In the genomic region with DNA sequence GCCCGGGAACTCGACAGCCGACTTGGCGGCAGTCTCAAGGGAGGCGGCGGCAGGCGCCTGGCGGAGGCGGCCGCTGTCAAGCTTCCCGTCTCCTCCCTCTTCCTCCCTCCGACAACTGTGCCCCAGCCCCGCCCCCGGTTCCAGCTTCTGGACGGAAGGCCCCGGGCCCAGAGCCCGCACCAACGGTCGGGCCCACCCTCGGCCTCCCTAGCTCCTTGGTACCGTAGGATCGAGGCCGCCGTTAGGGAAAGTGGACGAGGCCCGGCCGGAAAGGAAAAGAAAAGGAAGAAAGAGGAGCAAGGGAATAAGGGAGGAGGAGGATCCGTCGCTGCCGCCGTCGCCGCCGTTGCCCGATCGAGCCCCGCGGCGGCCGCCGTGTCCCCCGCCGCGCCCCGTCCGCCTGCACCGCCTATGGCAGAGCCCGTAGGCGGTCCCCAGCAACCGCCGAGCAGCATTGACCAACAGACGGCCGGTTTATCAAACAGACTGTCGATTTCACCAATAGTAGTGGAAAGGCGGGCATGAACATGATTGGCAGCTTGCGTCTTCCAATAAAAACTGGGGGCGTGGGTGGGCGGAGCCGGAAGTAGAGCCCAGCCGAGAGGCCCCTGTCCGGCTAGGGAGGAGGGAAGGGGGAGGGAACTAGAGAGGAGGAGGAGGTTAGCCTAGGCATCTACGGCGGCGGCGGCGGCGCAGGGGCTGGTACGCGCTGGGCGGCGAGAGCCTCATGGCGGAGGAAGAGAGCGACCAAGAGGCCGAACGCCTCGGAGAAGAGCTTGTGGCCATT, we compare ENCODE assay signal across 1 cellular context.
TF ChIP-seq lines count a peak whose summit lies in the region.

A gene with protein sequence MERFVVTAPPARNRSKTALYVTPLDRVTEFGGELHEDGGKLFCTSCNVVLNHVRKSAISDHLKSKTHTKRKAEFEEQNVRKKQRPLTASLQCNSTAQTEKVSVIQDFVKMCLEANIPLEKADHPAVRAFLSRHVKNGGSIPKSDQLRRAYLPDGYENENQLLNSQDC (minus strand): TSS at position 413 of the 787 bp plus-strand sequence. CDS start 3,029 bp downstream, outside the sequence.
A gene (plus strand): TSS at position 663 of the 787 bp plus-strand sequence. CDS start 65 bp downstream, at position 728.

TF ChIP-seq in HEK293, 187 proteins besides CTCF, POLR2A, EP300 and RAD21 (continued from another document and continues in another):
- TF ChIP-seq ZNF529 (tag by site-specific recombination; IDR thresholded peaks at IDR 0.05; ENCODE audit: insufficient replicate concordance) (no peak), ZNF266 (tag by site-specific recombination; IDR thresholded peaks at IDR 0.05; ENCODE audit: low read depth) (no peak), ZNF335 (tag by site-specific recombination; conservative IDR thresholded peaks at IDR 0.05) (peak; percentile 62), ZNF777 (tag by site-specific recombination; IDR thresholded peaks at IDR 0.05; ENCODE audit: borderline replicate concordance) (no peak), ZNF664 (tag by site-specific recombination; IDR thresholded peaks at IDR 0.05) (no peak), ZNF654 (tag by site-specific recombination; IDR thresholded peaks at IDR 0.05; ENCODE audit: low read depth) (no peak), ZNF585B (tag by site-specific recombination; IDR thresholded peaks at IDR 0.05) (no peak), ZNF169 (tag by site-specific recombination; IDR thresholded peaks at IDR 0.05) (no peak), ZNF473 (tag by site-specific recombination; IDR thresholded peaks at IDR 0.05) (no peak), ZNF354C (tag by site-specific recombination; IDR thresholded peaks at IDR 0.05; ENCODE audit: borderline replicate concordance, low read depth) (no peak), GFI1B (tag by site-specific recombination; IDR thresholded peaks at IDR 0.05) (no peak), SALL2 (tag by site-specific recombination; IDR thresholded peaks at IDR 0.05; ENCODE audit: borderline replicate concordance) (no peak), GLIS1 (tag by site-specific recombination; IDR thresholded peaks at IDR 0.05) (no peak; the same call in 1 of the 2 replicates), ZIC2 (tag by site-specific recombination; IDR thresholded peaks at IDR 0.05) (no peak; the same call in 1 of the 2 replicates), ZNF292 (tag by site-specific recombination; IDR thresholded peaks at IDR 0.05; ENCODE audit: borderline replicate concordance, low read depth) (no peak), PRDM1 (tag by site-specific recombination; IDR thresholded peaks at IDR 0.05) (no peak), ZSCAN30 (tag by site-specific recombination; IDR thresholded peaks at IDR 0.05) (peak; percentile 75; the same call in 1 of the 2 replicates), ZBTB48 (tag by site-specific recombination; IDR thresholded peaks at IDR 0.05) (no peak), ZNF747 (tag by site-specific recombination; IDR thresholded peaks at IDR 0.05) (no peak), ZNF791 (tag by site-specific recombination; IDR thresholded peaks at IDR 0.05) (no peak), BCL11A (tag by site-specific recombination; IDR thresholded peaks at IDR 0.05; ENCODE audit: low read depth) (no peak), SP3 (tag by site-specific recombination; IDR thresholded peaks at IDR 0.05) (peak; percentile 98), MZF1 (tag by site-specific recombination; IDR thresholded peaks at IDR 0.05; ENCODE audit: borderline replicate concordance) (no peak), ZSCAN23 (tag by site-specific recombination; IDR thresholded peaks at IDR 0.05) (no peak), ZNF549 (tag by site-specific recombination; IDR thresholded peaks at IDR 0.05) (no peak)
- TF ChIP-seq, protein P1, sequence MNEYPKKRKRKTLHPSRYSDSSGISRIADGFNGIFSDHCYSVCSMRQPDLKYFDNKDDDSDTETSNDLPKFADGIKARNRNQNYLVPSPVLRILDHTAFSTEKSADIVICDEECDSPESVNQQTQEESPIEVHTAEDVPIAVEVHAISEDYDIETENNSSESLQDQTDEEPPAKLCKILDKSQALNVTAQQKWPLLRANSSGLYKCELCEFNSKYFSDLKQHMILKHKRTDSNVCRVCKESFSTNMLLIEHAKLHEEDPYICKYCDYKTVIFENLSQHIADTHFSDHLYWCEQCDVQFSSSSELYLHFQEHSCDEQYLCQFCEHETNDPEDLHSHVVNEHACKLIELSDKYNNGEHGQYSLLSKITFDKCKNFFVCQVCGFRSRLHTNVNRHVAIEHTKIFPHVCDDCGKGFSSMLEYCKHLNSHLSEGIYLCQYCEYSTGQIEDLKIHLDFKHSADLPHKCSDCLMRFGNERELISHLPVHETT (tag by site-specific recombination; IDR thresholded peaks at IDR 0.05), result no peak
- TF ChIP-seq, protein P2, sequence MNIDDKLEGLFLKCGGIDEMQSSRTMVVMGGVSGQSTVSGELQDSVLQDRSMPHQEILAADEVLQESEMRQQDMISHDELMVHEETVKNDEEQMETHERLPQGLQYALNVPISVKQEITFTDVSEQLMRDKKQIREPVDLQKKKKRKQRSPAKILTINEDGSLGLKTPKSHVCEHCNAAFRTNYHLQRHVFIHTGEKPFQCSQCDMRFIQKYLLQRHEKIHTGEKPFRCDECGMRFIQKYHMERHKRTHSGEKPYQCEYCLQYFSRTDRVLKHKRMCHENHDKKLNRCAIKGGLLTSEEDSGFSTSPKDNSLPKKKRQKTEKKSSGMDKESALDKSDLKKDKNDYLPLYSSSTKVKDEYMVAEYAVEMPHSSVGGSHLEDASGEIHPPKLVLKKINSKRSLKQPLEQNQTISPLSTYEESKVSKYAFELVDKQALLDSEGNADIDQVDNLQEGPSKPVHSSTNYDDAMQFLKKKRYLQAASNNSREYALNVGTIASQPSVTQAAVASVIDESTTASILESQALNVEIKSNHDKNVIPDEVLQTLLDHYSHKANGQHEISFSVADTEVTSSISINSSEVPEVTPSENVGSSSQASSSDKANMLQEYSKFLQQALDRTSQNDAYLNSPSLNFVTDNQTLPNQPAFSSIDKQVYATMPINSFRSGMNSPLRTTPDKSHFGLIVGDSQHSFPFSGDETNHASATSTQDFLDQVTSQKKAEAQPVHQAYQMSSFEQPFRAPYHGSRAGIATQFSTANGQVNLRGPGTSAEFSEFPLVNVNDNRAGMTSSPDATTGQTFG (tag by site-specific recombination; IDR thresholded peaks at IDR 0.05; ENCODE audit: borderline replicate concordance), result no peak
- TF ChIP-seq, protein P3, sequence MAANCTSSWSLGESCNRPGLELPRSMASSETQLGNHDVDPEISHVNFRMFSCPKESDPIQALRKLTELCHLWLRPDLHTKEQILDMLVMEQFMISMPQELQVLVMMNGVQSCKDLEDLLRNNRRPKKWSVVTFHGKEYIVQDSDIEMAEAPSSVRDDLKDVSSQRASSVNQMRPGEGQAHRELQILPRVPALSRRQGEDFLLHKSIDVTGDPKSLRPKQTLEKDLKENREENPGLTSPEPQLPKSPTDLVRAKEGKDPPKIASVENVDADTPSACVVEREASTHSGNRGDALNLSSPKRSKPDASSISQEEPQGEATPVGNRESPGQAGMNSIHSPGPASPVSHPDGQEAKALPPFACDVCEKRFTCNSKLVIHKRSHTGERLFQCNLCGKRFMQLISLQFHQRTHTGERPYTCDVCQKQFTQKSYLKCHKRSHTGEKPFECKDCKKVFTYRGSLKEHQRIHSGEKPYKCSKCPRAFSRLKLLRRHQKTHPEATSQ (tag by site-specific recombination; IDR thresholded peaks at IDR 0.05), result peak; percentile 83; the same call in 1 of the 2 replicates
- TF ChIP-seq, protein P4, sequence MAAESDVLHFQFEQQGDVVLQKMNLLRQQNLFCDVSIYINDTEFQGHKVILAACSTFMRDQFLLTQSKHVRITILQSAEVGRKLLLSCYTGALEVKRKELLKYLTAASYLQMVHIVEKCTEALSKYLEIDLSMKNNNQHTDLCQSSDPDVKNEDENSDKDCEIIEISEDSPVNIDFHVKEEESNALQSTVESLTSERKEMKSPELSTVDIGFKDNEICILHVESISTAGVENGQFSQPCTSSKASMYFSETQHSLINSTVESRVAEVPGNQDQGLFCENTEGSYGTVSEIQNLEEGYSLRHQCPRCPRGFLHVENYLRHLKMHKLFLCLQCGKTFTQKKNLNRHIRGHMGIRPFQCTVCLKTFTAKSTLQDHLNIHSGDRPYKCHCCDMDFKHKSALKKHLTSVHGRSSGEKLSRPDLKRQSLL (tag by site-specific recombination; IDR thresholded peaks at IDR 0.05), result no peak
- TF ChIP-seq, protein P5, sequence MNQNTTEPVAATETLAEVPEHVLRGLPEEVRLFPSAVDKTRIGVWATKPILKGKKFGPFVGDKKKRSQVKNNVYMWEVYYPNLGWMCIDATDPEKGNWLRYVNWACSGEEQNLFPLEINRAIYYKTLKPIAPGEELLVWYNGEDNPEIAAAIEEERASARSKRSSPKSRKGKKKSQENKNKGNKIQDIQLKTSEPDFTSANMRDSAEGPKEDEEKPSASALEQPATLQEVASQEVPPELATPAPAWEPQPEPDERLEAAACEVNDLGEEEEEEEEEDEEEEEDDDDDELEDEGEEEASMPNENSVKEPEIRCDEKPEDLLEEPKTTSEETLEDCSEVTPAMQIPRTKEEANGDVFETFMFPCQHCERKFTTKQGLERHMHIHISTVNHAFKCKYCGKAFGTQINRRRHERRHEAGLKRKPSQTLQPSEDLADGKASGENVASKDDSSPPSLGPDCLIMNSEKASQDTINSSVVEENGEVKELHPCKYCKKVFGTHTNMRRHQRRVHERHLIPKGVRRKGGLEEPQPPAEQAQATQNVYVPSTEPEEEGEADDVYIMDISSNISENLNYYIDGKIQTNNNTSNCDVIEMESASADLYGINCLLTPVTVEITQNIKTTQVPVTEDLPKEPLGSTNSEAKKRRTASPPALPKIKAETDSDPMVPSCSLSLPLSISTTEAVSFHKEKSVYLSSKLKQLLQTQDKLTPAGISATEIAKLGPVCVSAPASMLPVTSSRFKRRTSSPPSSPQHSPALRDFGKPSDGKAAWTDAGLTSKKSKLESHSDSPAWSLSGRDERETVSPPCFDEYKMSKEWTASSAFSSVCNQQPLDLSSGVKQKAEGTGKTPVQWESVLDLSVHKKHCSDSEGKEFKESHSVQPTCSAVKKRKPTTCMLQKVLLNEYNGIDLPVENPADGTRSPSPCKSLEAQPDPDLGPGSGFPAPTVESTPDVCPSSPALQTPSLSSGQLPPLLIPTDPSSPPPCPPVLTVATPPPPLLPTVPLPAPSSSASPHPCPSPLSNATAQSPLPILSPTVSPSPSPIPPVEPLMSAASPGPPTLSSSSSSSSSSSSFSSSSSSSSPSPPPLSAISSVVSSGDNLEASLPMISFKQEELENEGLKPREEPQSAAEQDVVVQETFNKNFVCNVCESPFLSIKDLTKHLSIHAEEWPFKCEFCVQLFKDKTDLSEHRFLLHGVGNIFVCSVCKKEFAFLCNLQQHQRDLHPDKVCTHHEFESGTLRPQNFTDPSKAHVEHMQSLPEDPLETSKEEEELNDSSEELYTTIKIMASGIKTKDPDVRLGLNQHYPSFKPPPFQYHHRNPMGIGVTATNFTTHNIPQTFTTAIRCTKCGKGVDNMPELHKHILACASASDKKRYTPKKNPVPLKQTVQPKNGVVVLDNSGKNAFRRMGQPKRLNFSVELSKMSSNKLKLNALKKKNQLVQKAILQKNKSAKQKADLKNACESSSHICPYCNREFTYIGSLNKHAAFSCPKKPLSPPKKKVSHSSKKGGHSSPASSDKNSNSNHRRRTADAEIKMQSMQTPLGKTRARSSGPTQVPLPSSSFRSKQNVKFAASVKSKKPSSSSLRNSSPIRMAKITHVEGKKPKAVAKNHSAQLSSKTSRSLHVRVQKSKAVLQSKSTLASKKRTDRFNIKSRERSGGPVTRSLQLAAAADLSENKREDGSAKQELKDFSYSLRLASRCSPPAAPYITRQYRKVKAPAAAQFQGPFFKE (tag by site-specific recombination; IDR thresholded peaks at IDR 0.05; ENCODE audit: borderline replicate concordance), result no peak
- TF ChIP-seq, protein P6, sequence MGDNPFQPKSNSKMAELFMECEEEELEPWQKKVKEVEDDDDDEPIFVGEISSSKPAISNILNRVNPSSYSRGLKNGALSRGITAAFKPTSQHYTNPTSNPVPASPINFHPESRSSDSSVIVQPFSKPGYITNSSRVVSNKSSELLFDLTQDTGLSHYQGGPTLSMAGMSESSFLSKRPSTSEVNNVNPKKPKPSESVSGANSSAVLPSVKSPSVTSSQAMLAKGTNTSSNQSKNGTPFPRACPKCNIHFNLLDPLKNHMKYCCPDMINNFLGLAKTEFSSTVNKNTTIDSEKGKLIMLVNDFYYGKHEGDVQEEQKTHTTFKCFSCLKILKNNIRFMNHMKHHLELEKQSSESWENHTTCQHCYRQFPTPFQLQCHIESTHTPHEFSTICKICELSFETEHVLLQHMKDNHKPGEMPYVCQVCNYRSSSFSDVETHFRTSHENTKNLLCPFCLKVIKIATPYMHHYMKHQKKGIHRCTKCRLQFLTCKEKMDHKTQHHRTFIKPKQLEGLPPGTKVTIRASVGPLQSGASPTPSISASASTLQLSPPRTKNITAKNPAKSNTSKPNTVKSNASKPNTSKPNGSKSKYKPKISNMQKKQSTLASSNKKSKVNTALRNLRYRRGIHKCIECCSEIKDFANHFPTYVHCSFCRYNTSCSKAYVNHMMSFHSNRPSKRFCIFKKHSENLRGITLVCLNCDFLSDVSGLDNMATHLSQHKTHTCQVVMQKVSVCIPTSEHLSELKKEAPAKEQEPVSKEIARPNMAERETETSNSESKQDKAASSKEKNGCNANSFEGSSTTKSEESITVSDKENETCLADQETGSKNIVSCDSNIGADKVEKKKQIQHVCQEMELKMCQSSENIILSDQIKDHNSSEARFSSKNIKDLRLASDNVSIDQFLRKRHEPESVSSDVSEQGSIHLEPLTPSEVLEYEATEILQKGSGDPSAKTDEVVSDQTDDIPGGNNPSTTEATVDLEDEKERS (tag by site-specific recombination; IDR thresholded peaks at IDR 0.05), result no peak
- TF ChIP-seq, protein P7, sequence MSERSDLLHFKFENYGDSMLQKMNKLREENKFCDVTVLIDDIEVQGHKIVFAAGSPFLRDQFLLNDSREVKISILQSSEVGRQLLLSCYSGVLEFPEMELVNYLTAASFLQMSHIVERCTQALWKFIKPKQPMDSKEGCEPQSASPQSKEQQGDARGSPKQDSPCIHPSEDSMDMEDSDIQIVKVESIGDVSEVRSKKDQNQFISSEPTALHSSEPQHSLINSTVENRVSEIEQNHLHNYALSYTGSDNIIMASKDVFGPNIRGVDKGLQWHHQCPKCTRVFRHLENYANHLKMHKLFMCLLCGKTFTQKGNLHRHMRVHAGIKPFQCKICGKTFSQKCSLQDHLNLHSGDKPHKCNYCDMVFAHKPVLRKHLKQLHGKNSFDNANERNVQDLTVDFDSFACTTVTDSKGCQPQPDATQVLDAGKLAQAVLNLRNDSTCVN (tag by site-specific recombination; optimal IDR thresholded peaks at IDR 0.05), result peak; percentile 55
- TF ChIP-seq, protein P8, sequence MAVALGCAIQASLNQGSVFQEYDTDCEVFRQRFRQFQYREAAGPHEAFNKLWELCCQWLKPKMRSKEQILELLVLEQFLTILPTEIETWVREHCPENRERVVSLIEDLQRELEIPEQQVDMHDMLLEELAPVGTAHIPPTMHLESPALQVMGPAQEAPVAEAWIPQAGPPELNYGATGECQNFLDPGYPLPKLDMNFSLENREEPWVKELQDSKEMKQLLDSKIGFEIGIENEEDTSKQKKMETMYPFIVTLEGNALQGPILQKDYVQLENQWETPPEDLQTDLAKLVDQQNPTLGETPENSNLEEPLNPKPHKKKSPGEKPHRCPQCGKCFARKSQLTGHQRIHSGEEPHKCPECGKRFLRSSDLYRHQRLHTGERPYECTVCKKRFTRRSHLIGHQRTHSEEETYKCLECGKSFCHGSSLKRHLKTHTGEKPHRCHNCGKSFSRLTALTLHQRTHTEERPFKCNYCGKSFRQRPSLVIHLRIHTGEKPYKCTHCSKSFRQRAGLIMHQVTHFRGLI (tag by site-specific recombination; IDR thresholded peaks at IDR 0.05), result peak; percentile 57
